ENCODE assay signal across 25 cellular contexts in genomic region chr13:78030351-78030750, GRCh38.
"Had no signal": no experiment of that assay in that cellular context is flagged by ENCODE, and none has a peak within 500 bp of the region (broad histone marks: within the 10 kb centered on the region; RNA-seq: fewer than 3 reads in every experiment).

No MANE protein-coding gene starts in this region.

- H3K27ac ChIP-seq: colonic mucosa, esophagus squamous epithelium, gastroesophageal sphincter, heart left ventricle, neutrophil, ovary, psoas muscle, upper lobe of right lung, WERI-Rb-1 had no signal

- H3K36me3 ChIP-seq: colonic mucosa, esophagus squamous epithelium, gastroesophageal sphincter, heart left ventricle, neutrophil, ovary, upper lobe of right lung, WERI-Rb-1 had no signal

- H3K9me3 ChIP-seq: colonic mucosa, esophagus squamous epithelium, gastroesophageal sphincter, heart left ventricle, mucosa of descending colon, neutrophil, ovary, psoas muscle, upper lobe of right lung had no signal

- H3K4me1 Mint-ChIP-seq: T-cell had no signal

- H3K4me3 Mint-ChIP-seq: T-cell; T-helper 2 cell treated with Interferon-gamma antibody and Interleukin-4, amounts not matched to agents 5 μg/mL and 100 μg/mL, for 36 hours had no signal

- H3K4me3 ChIP-seq: colonic mucosa, dorsolateral prefrontal cortex, esophagus squamous epithelium, gastroesophageal sphincter, heart left ventricle, mucosa of descending colon, ovary, psoas muscle, upper lobe of right lung had no signal

- DNase-seq: activated CD4-positive, alpha-beta T cell treated with anti-CD3 and anti-CD28 coated beads, Interleukin-2, amount 50 U/mL, for 1 hour; activated CD4-positive, CD25-positive, alpha-beta regulatory T cell treated with anti-CD3 and anti-CD28 coated beads, Interleukin-2, amount 50 U/mL, for 72 hours; activated gamma-delta T cell treated with Interleukin-2 at 50 U/mL for 16 hours; activated T-cell treated with anti-CD3 and anti-CD28 coated beads, Interleukin-2, amount 50 U/mL, for 1 hour; colonic mucosa; dorsolateral prefrontal cortex; esophagus squamous epithelium; heart left ventricle; islet precursor cell; left cardiac atrium; mesenchymal stem cell; mucosa of descending colon; ovary; psoas muscle; right cardiac atrium; stimulated activated CD4-positive, alpha-beta T cell treated with anti-CD3 and anti-CD28 coated beads, Interleukin-12 subunit alpha, Interleukin-12 subunit beta, amount 100 ng/mL, for 4 hours; stimulated activated CD4-positive, alpha-beta T cell treated with anti-CD3 and anti-CD28 coated beads, Interleukin-4, amount 100 ng/mL, for 4 hours; stimulated activated naive CD8-positive, alpha-beta T cell treated with anti-CD3 and anti-CD28 coated beads, Interleukin-15, Interleukin-2, amounts not matched to agents 100 U/mL and 50 U/mL, for 24 hours; T-cell; upper lobe of right lung; WERI-Rb-1 had no signal

- H3K27me3 ChIP-seq: colonic mucosa, dorsolateral prefrontal cortex, esophagus squamous epithelium, gastroesophageal sphincter, heart left ventricle, neutrophil, ovary, upper lobe of right lung had no signal

- H3K36me3 Mint-ChIP-seq: activated naive CD4-positive, alpha-beta T cell treated with anti-CD3 and anti-CD28 coated beads, Interleukin-2, amount 50 U/mL, for 72 hours; T-cell had no signal

- H3K9me3 Mint-ChIP-seq: activated naive CD4-positive, alpha-beta T cell treated with anti-CD3 and anti-CD28 coated beads, Interleukin-2, amount 50 U/mL, for 72 hours; T-cell; T-helper 2 cell treated with Interferon-gamma antibody and Interleukin-4, amounts not matched to agents 5 μg/mL and 100 μg/mL, for 36 hours had no signal

- ATAC-seq: activated naive CD4-positive, alpha-beta T cell treated with anti-CD3 and anti-CD28 coated beads, Interleukin-2, amount 50 U/mL, for 72 hours; gastroesophageal sphincter; heart left ventricle; left cardiac atrium; mucosa of descending colon; psoas muscle; right cardiac atrium; stimulated activated naive CD8-positive, alpha-beta T cell treated with anti-CD3 and anti-CD28 coated beads, Interleukin-15, Interleukin-2, amounts not matched to agents 100 U/mL and 50 U/mL, for 24 hours; T-cell; upper lobe of right lung had no signal

- H3K27ac Mint-ChIP-seq: activated naive CD4-positive, alpha-beta T cell treated with anti-CD3 and anti-CD28 coated beads, Interleukin-2, amount 50 U/mL, for 72 hours; T-cell; T-helper 2 cell treated with Interferon-gamma antibody and Interleukin-4, amounts not matched to agents 5 μg/mL and 100 μg/mL, for 36 hours had no signal

- H3K4me1 ChIP-seq: colonic mucosa, esophagus squamous epithelium, gastroesophageal sphincter, psoas muscle, upper lobe of right lung had no signal
